20 cellular contexts compared by ENCODE assay signal in the genomic region with DNA sequence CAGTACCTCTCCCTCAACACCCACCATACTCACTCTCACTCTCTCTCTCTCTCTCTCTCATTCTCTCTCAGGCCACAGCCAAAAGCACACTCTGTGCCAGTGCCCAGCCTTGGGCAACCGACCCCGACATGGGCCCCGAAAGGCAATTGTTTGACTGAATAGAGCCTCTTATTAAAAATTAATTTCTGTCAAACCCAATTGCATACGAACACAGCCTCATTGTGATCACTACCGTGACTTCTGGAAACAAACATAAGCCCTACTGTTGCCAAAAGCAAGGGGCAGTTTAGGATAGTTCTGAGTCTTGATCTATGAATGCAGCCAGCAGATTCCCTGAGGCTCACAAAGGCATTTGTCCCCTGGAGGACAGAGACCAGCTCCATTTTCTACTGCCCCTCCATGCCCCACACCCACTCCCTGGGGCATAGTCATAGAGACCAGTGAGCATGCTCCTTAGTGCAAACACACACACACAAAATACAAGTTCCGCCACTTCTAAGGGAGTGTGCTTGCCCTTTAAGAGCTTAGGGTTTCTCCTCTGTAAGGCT. TPM values are rescaled to one million over a fixed set of nuclear protein-coding genes. Genes with fewer than 3 reads are reported as not detected.
DNase-seq lines count a peak whose midpoint lies in the region; TF ChIP-seq lines count a peak whose summit lies in the region.
"Had no signal": no experiment of that assay in that cellular context is flagged by ENCODE, and none has a peak within 500 bp of the region (broad histone marks: within the 10 kb centered on the region; RNA-seq: fewer than 3 reads in every experiment).

No MANE protein-coding gene starts in this region.

- H3K36me3 Mint-ChIP-seq in neural crest cell (ENCODE audit: low read depth) = peaks cover 3% of the 10 kb centered on the region
- H3K36me3 Mint-ChIP-seq: stimulated activated effector memory CD8-positive, alpha-beta T cell treated with anti-CD3 and anti-CD28 coated beads, Interleukin-12 subunit alpha, Interleukin-12 subunit beta, amount 100 ng/mL, for 72 hours had no signal

- peak overlapping the region; percentile 52; the same call in 1 of the 2 replicates for H2AFZ ChIP-seq in Loucy (ENCODE audit: low read length)

- H3K79me2 ChIP-seq in Loucy (ENCODE audit: insufficient read depth, low read length) = no peaks in the 10 kb centered on the region

- no peak for TF ChIP-seq CTCF in Loucy (conservative IDR thresholded peaks at IDR 0.05; ENCODE audit: low read length)
- TF ChIP-seq CTCF in neural crest cell (conservative IDR thresholded peaks at IDR 0.05) = no peak
- no peak for TF ChIP-seq CTCF in suprapubic skin (IDR thresholded peaks at IDR 0.05)

- DNase-seq in foreskin melanocyte (peak; percentile 98), neural crest cell (ENCODE audit: low read depth, low spot score) (no peak), suprapubic skin (ENCODE audit: low spot score in 2 of 2) (no peak), inferior parietal cortex (ENCODE audit: extremely low spot score) (no peak), MG63 (no peak), HK-2 (ENCODE audit: unreplicated experiment) (no peak)
- DNase-seq: activated CD4-positive, alpha-beta T cell treated with anti-CD3 and anti-CD28 coated beads, Interleukin-2, amount 50 U/mL, for 4 hours; activated gamma-delta T cell treated with Interleukin-2 at 50 U/mL for 16 hours; adrenal gland; HFFc6; Kasumi-1; naive thymus-derived CD8-positive, alpha-beta T cell; NCI-H1105 treated with DMSO at 0.1 percent for 48 hours; SHP77 had no signal

- no peak for TF ChIP-seq EP300 in suprapubic skin (IDR thresholded peaks at IDR 0.05)

- H3K9me3 ChIP-seq in Loucy (ENCODE audit: insufficient read depth, low read depth, low read length) (no peaks in the 10 kb centered on the region), suprapubic skin (no peaks in the 10 kb centered on the region), MG63 (peaks cover 6% of the 10 kb centered on the region; the same call in 1 of the 2 replicates)

- peak overlapping the region; percentile 2 for H3K27ac ChIP-seq in suprapubic skin
- H3K27ac ChIP-seq: VCaP had no signal

- WGBS in suprapubic skin = 70% methylated on average over 6 of the region's 6 CpGs

- peaks cover 9% of the 10 kb centered on the region for H3K9me3 Mint-ChIP-seq in neural crest cell

- no peaks in the 10 kb centered on the region for H3K27me3 ChIP-seq in Loucy (ENCODE audit: insufficient read depth, low read length, poor library complexity, severe bottlenecking)
- no peaks in the 10 kb centered on the region for H3K27me3 ChIP-seq in suprapubic skin
- no peaks in the 10 kb centered on the region for H3K27me3 ChIP-seq in MG63
- H3K27me3 ChIP-seq: adrenal gland had no signal

- peaks cover 63% of the 10 kb centered on the region for H3K4me1 Mint-ChIP-seq in neural crest cell

- H3K9ac ChIP-seq in Loucy (ENCODE audit: low read depth, low read length, poor library complexity, severe bottlenecking) = no peak overlapping the region

- no peak overlapping the region for H3K4me3 ChIP-seq in Loucy (ENCODE audit: low read length, poor library complexity, severe bottlenecking)
- no peak overlapping the region for H3K4me3 ChIP-seq in suprapubic skin
- H3K4me3 ChIP-seq in MG63 = no peak overlapping the region
- H3K4me3 ChIP-seq: adrenal gland, lung had no signal

- TF ChIP-seq POLR2A in suprapubic skin (IDR thresholded peaks at IDR 0.05) = no peak

- H3K4me1 ChIP-seq in Loucy (ENCODE audit: insufficient read depth, low read length, poor library complexity, severe bottlenecking) = peaks cover 16% of the 10 kb centered on the region
- H3K4me1 ChIP-seq in suprapubic skin = no peaks in the 10 kb centered on the region

- H3K36me3 ChIP-seq in Loucy (ENCODE audit: insufficient read depth, low read length) (no peaks in the 10 kb centered on the region), suprapubic skin (no peaks in the 10 kb centered on the region), MG63 (no peaks in the 10 kb centered on the region)
- H3K36me3 ChIP-seq: adrenal gland had no signal

- H3K27me3 Mint-ChIP-seq in neural crest cell (ENCODE audit: low read depth) = no peaks in the 10 kb centered on the region

- H3F3A ChIP-seq in Loucy (ENCODE audit: low read depth) = no peaks in the 10 kb centered on the region

- H3K27ac Mint-ChIP-seq in neural crest cell (ENCODE audit: unreplicated experiment) = peak overlapping the region; percentile 99
- H3K27ac Mint-ChIP-seq: B cell; HFFc6; naive thymus-derived CD8-positive, alpha-beta T cell; stimulated activated effector memory CD8-positive, alpha-beta T cell treated with anti-CD3 and anti-CD28 coated beads, Interleukin-12 subunit alpha, Interleukin-12 subunit beta, amount 100 ng/mL, for 72 hours; T-helper 1 cell treated with Interleukin-12 subunit alpha and Interleukin-12 subunit beta and Interleukin-4 antibody, amounts not matched to agents 30 μg/mL and 1 μg/mL, for 36 hours had no signal

- H3K9me2 ChIP-seq in Loucy (replicated peaks; ENCODE audit: low read depth, low read length) = no peaks in the 10 kb centered on the region

- no peak overlapping the region for H3K4me2 ChIP-seq in Loucy (ENCODE audit: low read depth, low read length, poor library complexity, severe bottlenecking)

- H3K4me3 Mint-ChIP-seq in neural crest cell = peak overlapping the region; percentile 77
- H3K4me3 Mint-ChIP-seq: B cell; HFFc6; naive thymus-derived CD8-positive, alpha-beta T cell; stimulated activated effector memory CD8-positive, alpha-beta T cell treated with anti-CD3 and anti-CD28 coated beads, Interleukin-12 subunit alpha, Interleukin-12 subunit beta, amount 100 ng/mL, for 72 hours; T-helper 1 cell treated with Interleukin-12 subunit alpha and Interleukin-12 subunit beta and Interleukin-4 antibody, amounts not matched to agents 30 μg/mL and 1 μg/mL, for 36 hours had no signal

- H4K20me1 ChIP-seq in Loucy (ENCODE audit: insufficient read depth, low read length, poor library complexity, severe bottlenecking) = no peaks in the 10 kb centered on the region

RNA-seq across cellular contexts. Expression of a gene that starts 23.7 kb away (rescaled TPM):
- 109 and 112 TPM in 2 replicates for total RNA-seq in neural crest cell
- total RNA-seq in suprapubic skin = 10 to 100 TPM; 50.8 to 69.2 (median 59.7) TPM
- total RNA-seq in MG63 (2014; rRNA removed; shearing (Covaris generic); ENCODE audit: low replicate concordance) = 19.5 and 43.9 TPM in 2 replicates
